In genomic region chr10:88234332-88234731, GRCh38 we compare ENCODE assay signal across 23 cellular contexts.
A peak's percentile ranks its signal among the peaks of the same experiment; 100 is the strongest.
DNase-seq lines count a peak whose midpoint lies in the region; TF ChIP-seq lines count a peak whose summit lies in the region.
"Had no signal": no experiment of that assay in that cellular context is flagged by ENCODE, and none has a peak within 500 bp of the region (broad histone marks: within the 10 kb centered on the region; RNA-seq: fewer than 3 reads in every experiment).

No MANE protein-coding gene starts in this region.

- no peak overlapping the region for H4K91ac ChIP-seq in trophoblast cell (ENCODE audit: low read depth, low read length)

- H3K27ac Mint-ChIP-seq in brain: peak overlapping the region in 4 of 5 experiments; percentile 22 to 77 (median 52)
- H3K27ac Mint-ChIP-seq: activated CD8-positive, alpha-beta T cell treated with anti-CD3 and anti-CD28 coated beads for 36 hours; IgD-negative memory B cell; naive B cell; progenitor cell of endocrine pancreas had no signal

- H3K79me1 ChIP-seq in trophoblast cell (ENCODE audit: low read length): no peaks in the 10 kb centered on the region

- H2BK12ac ChIP-seq in trophoblast cell (ENCODE audit: low read length): no peak overlapping the region

- H3K9me3 ChIP-seq in stomach: no peaks in the 10 kb centered on the region
- no peaks in the 10 kb centered on the region for H3K9me3 ChIP-seq in trophoblast cell (ENCODE audit: insufficient read depth, low read depth, low read length)
- H3K9me3 ChIP-seq: SK-N-SH had no signal

- no peak overlapping the region for H3K18ac ChIP-seq in trophoblast cell (ENCODE audit: low read length)

- H3K23ac ChIP-seq in trophoblast cell (ENCODE audit: low read length): no peak overlapping the region

- intact Hi-C loops in stomach (cut with DNase I; ENCODE audit: low total_unique reads): no loop called here

- H3K9me3 Mint-ChIP-seq in brain: peaks cover 0 to 7% (median 5%) of the 10 kb centered on the region in 5 experiments
- H3K9me3 Mint-ChIP-seq: activated CD8-positive, alpha-beta T cell treated with anti-CD3 and anti-CD28 coated beads for 36 hours had no signal

- no peaks in the 10 kb centered on the region for H3K27me3 ChIP-seq in stomach
- H3K27me3 ChIP-seq in trophoblast cell (ENCODE audit: insufficient read depth, low read length): peaks cover 5% of the 10 kb centered on the region
- H3K27me3 ChIP-seq: cardiac muscle cell, dorsolateral prefrontal cortex, spleen had no signal

- H2BK120ac ChIP-seq in trophoblast cell (ENCODE audit: insufficient read depth, low read length, poor library complexity): no peak overlapping the region

- H3K36me3 Mint-ChIP-seq in brain: no peaks in the 10 kb centered on the region

- H4K8ac ChIP-seq in trophoblast cell (ENCODE audit: low read depth, low read length): no peak overlapping the region

- no peak overlapping the region for H3K4ac ChIP-seq in trophoblast cell (ENCODE audit: low read depth, low read length)

- H4K12ac ChIP-seq in trophoblast cell (ENCODE audit: low read depth, low read length): no peak overlapping the region

- peak overlapping the region in 3 of 5 donors; percentile 3 to 47 (median 46) for H3K27ac ChIP-seq in stomach
- H3K27ac ChIP-seq in trophoblast cell (ENCODE audit: low read depth, low read length): no peak overlapping the region
- H3K27ac ChIP-seq: cardiac muscle cell, dorsolateral prefrontal cortex had no signal

- no peak overlapping the region for H2AFZ ChIP-seq in trophoblast cell (ENCODE audit: insufficient read depth, low read length, poor library complexity)

- TF ChIP-seq CTCF in brain (conservative IDR thresholded peaks at IDR 0.05): no peak
- no peak for TF ChIP-seq CTCF in stomach (IDR thresholded peaks at IDR 0.05)

- DNase-seq in medulla oblongata (ENCODE audit: extremely low spot score): peak; percentile 33
- peak; percentile 33 for DNase-seq in stomach
- DNase-seq in SHP77 (lab: John Stamatoyannopoulos, UW): no peak
- DNase-seq in activated CD4-positive, alpha-beta T cell treated with anti-CD3 and anti-CD28 coated beads for 4 hours: no peak
- no peak for DNase-seq in trophoblast cell
- DNase-seq: activated CD4-positive, CD25-positive, alpha-beta regulatory T cell; activated CD8-positive, alpha-beta T cell treated with anti-CD3 and anti-CD28 coated beads for 36 hours; activated naive CD4-positive, alpha-beta T cell; amniotic stem cell; dorsolateral prefrontal cortex; foreskin fibroblast; GF-D8; GOT3; islet precursor cell; naive B cell; NCI-H1694; SK-N-SH; spleen had no signal

- no peak for TF ChIP-seq POLR2A in stomach (IDR thresholded peaks at IDR 0.05)

- H3K4me3 Mint-ChIP-seq in brain: no peak overlapping the region
- H3K4me3 Mint-ChIP-seq: activated CD8-positive, alpha-beta T cell treated with anti-CD3 and anti-CD28 coated beads for 36 hours; IgD-negative memory B cell; naive B cell had no signal

- no peak overlapping the region for H2BK5ac ChIP-seq in trophoblast cell (ENCODE audit: low read depth, low read length, poor library complexity)

- no peak overlapping the region for H3K4me3 ChIP-seq in stomach
- H3K4me3 ChIP-seq in trophoblast cell (ENCODE audit: low read depth, low read length): no peak overlapping the region
- H3K4me3 ChIP-seq: cardiac muscle cell, dorsolateral prefrontal cortex, spleen had no signal

- no peaks in the 10 kb centered on the region for H3K36me3 ChIP-seq in stomach
- H3K36me3 ChIP-seq in trophoblast cell (ENCODE audit: control insufficient read depth in 1 of 2, insufficient read depth in 2 of 2, low read length in 2 of 2): no peaks in the 10 kb centered on the region
- H3K36me3 ChIP-seq: cardiac muscle cell, spleen had no signal

- WGBS in stomach, 5 donors: 33 to 57% (median 50%) methylated on average over 4 of the region's 4 CpGs
- no CpG with 5 or more reads among the region's 4 CpGs for WGBS in trophoblast cell (ENCODE audit: extremely low coverage, insufficient coverage, insufficient read length)

- TF ChIP-seq EP300 in Ishikawa (IDR thresholded peaks at IDR 0.05; ENCODE audit: borderline replicate concordance) (no peak), stomach (IDR thresholded peaks at IDR 0.05) (no peak)

- peaks cover 3 to 48% (median 26%) of the 10 kb centered on the region in 4 donors for H3K4me1 ChIP-seq in stomach
- H3K4me1 ChIP-seq in trophoblast cell (ENCODE audit: control insufficient read depth in 1 of 2, insufficient read depth in 2 of 2, low read length in 2 of 2): no peaks in the 10 kb centered on the region

- H2AK5ac ChIP-seq in trophoblast cell (ENCODE audit: low read length): no peak overlapping the region

- H3K9ac ChIP-seq in trophoblast cell (ENCODE audit: low read length): no peak overlapping the region
- H3K9ac ChIP-seq: SK-N-SH had no signal

- TF ChIP-seq RAD21 in Ishikawa (IDR thresholded peaks at IDR 0.05; ENCODE audit: low read depth): no peak

- peaks cover 7% of the 10 kb centered on the region for H3K27me3 Mint-ChIP-seq in brain
- H3K27me3 Mint-ChIP-seq: activated CD8-positive, alpha-beta T cell treated with anti-CD3 and anti-CD28 coated beads for 36 hours; naive B cell had no signal

- no peaks in the 10 kb centered on the region for H3K79me2 ChIP-seq in trophoblast cell (ENCODE audit: control insufficient read depth, insufficient read depth, low read length, poor library complexity)

- peaks cover 43% of the 10 kb centered on the region for H3K4me1 Mint-ChIP-seq in brain
- H3K4me1 Mint-ChIP-seq: IgD-negative memory B cell had no signal

- no peak overlapping the region for H3K14ac ChIP-seq in trophoblast cell (ENCODE audit: low read length)

- H3K4me2 ChIP-seq in trophoblast cell (ENCODE audit: low read length): no peak overlapping the region
- H3K4me2 ChIP-seq: SK-N-SH had no signal

TF ChIP-seq in Ishikawa, 13 proteins besides CTCF, POLR2A, EP300 and RAD21:
- TF ChIP-seq NFIC (IDR thresholded peaks at IDR 0.05): peak; percentile 19; the same call in 1 of the 2 replicates
- TF ChIP-seq EGR1 (IDR thresholded peaks at IDR 0.05): no peak

Comparison
In these comparisons a context has a peak if more than half of its experiments do, and no peak if none do; other contexts are left out.
1. DNase-seq: peak in medulla oblongata (single experiment) and stomach (single experiment); none in SHP77 (0 of 2), activated CD4-positive, alpha-beta T cell treated with anti-CD3 and anti-CD28 coated beads for 4 hours (0 of 2) and trophoblast cell (0 of 2).